8 cellular contexts compared by ENCODE assay signal in the genomic region with DNA sequence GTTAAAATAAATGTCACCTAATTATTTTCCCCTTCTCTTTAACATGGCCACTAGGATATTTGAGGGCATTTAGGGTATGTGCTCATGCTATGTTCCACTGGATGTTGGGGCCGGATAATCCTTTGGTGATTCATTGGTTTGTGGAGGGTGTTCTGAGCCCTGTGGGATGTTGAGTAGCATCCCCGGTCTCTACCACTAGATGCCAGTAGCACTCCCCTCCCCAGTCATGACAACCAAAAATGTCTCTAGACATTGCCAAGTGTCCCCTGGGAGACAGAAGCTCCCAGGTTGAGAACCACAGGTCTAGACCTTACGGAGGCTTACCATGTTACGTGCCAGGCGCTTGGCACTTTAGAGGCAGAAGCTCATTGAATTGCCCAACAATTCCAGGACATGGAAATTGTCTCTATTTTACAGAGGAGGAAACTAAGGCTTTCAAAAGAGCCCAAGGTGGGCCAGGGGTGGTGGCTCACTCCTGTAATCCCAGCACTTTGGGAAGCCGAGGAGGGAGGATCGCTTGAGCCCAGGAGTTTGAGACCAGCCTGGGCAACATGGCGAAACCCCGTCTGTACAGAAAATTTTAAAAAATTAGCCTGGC. TPM values are rescaled to one million over a fixed set of nuclear protein-coding genes. Genes with fewer than 3 reads are reported as not detected.
DNase-seq lines count a peak whose midpoint lies in the region; ATAC-seq and TF ChIP-seq lines count a peak whose summit lies in the region.

No MANE protein-coding gene starts in this region.

- no peak overlapping the region for H3K27ac Mint-ChIP-seq in activated T-helper 17 cell treated with anti-CD3 and anti-CD28 coated beads, Interleukin-2, amount 50 U/mL, for 72 hours

- no peak for TF ChIP-seq POLR2A in testis (IDR thresholded peaks at IDR 0.05)

- H3K27me3 Mint-ChIP-seq in activated T-helper 17 cell treated with anti-CD3 and anti-CD28 coated beads, Interleukin-2, amount 50 U/mL, for 72 hours = peaks cover 20% of the 10 kb centered on the region

- no peaks in the 10 kb centered on the region for H3K4me1 Mint-ChIP-seq in activated T-helper 17 cell treated with anti-CD3 and anti-CD28 coated beads, Interleukin-2, amount 50 U/mL, for 72 hours

- intact Hi-C loops in testis (cut with DNase I; ENCODE audit: low total_unique reads) = no loop called here

- ATAC-seq in activated T-helper 17 cell treated with anti-CD3 and anti-CD28 coated beads, Interleukin-2, amount 50 U/mL, for 72 hours (replicated peaks) = peak; percentile 45

- H3K4me3 ChIP-seq in BE2C (ENCODE audit: low read depth, low read length) (no peak overlapping the region), GM12875 (ENCODE audit: low read depth, low read length) (no peak overlapping the region), testis (no peak overlapping the region)

- DNase-seq in BE2C (peak; percentile 67), NCI-H226 (peak; percentile 54), inferior parietal cortex (ENCODE audit: extremely low spot score) (peak; percentile 58), testis (peak; percentile 36), NCI-H2081 treated with DMSO at 0.1 percent for 48 hours (lab: John Stamatoyannopoulos, UW) (no peak), NCI-H128 (lab: John Stamatoyannopoulos, UW; ENCODE audit: unreplicated experiment) (no peak)

- peaks cover 31% of the 10 kb centered on the region for H3K27me3 ChIP-seq in BE2C
- no peaks in the 10 kb centered on the region for H3K27me3 ChIP-seq in testis

- H3K9me3 ChIP-seq in BE2C (no peaks in the 10 kb centered on the region), testis (no peaks in the 10 kb centered on the region)

- H3K9me3 Mint-ChIP-seq in activated T-helper 17 cell treated with anti-CD3 and anti-CD28 coated beads, Interleukin-2, amount 50 U/mL, for 72 hours = no peaks in the 10 kb centered on the region

- H3K36me3 Mint-ChIP-seq in activated T-helper 17 cell treated with anti-CD3 and anti-CD28 coated beads, Interleukin-2, amount 50 U/mL, for 72 hours (ENCODE audit: low read depth) = no peaks in the 10 kb centered on the region

- no peak overlapping the region for H3K4me3 Mint-ChIP-seq in activated T-helper 17 cell treated with anti-CD3 and anti-CD28 coated beads, Interleukin-2, amount 50 U/mL, for 72 hours

- H3K4me1 ChIP-seq in BE2C (peaks cover 5% of the 10 kb centered on the region; the same call in 1 of the 2 replicates), testis (no peaks in the 10 kb centered on the region)

- H3K36me3 ChIP-seq in BE2C (no peaks in the 10 kb centered on the region), testis (ENCODE audit: low read depth, missing control alignments) (no peaks in the 10 kb centered on the region)

- no peak overlapping the region for H3K27ac ChIP-seq in testis

- WGBS in testis, 2 donors = 62 to 63% methylated on average over 9 of the region's 9 CpGs

- peak; percentile 95 for TF ChIP-seq CTCF in BE2C (IDR thresholded peaks at IDR 0.05; ENCODE audit: low read depth, low read length)
- TF ChIP-seq CTCF in GM12875 (IDR thresholded peaks at IDR 0.05; ENCODE audit: borderline replicate concordance, insufficient read depth, low read depth, low read length) = peak; percentile 79
- peak in 2 of 3 experiments; percentile 31 to 40 for TF ChIP-seq CTCF in testis (IDR thresholded peaks at IDR 0.05)

RNA-seq across cellular contexts. Expression of gene SHANK1, which starts 14.1 kb away (rescaled TPM):
- 39.6 TPM for polyA plus RNA-seq in BE2C (2012; ENCODE audit: insufficient read depth, insufficient read length, low read depth)
- total RNA-seq in activated T-helper 17 cell treated with anti-CD3 and anti-CD28 coated beads, Interleukin-2, amount 50 U/mL, for 72 hours = not detected
- 1 to 10 TPM; 4.5 to 5.4 TPM for total RNA-seq in testis
- polyA plus RNA-seq in testis (ENCODE audit: insufficient read depth, low read depth, low replicate concordance) = 4.1 TPM

RNA-seq across cellular contexts. Expression of gene CLEC11A, which starts 17.6 kb away (rescaled TPM):
- 19.9 TPM for polyA plus RNA-seq in BE2C (2012; ENCODE audit: insufficient read depth, insufficient read length, low read depth)
- under 1 TPM; 0.24 to 0.45 TPM for total RNA-seq in activated T-helper 17 cell treated with anti-CD3 and anti-CD28 coated beads, Interleukin-2, amount 50 U/mL, for 72 hours
- total RNA-seq in testis = 10 to 100 TPM; 14.3 to 20.6 TPM
- 16.9 TPM for polyA plus RNA-seq in testis (ENCODE audit: insufficient read depth, low read depth, low replicate concordance)

RNA-seq across cellular contexts. Expression of gene C19orf81, which starts 56.3 kb away (rescaled TPM):
- 7.1 TPM for polyA plus RNA-seq in BE2C (2012; ENCODE audit: insufficient read depth, insufficient read length, low read depth)
- total RNA-seq in activated T-helper 17 cell treated with anti-CD3 and anti-CD28 coated beads, Interleukin-2, amount 50 U/mL, for 72 hours = not detected
- total RNA-seq in testis = 10 to 100 TPM in 1 of 2 donors, 1 to 10 TPM in 1; 5.4 to 10.2 TPM
- polyA plus RNA-seq in testis (ENCODE audit: insufficient read depth, low read depth, low replicate concordance) = 11.7 TPM

Comparison
In these comparisons a context has a peak if more than half of its experiments do, and no peak if none do; other contexts are left out.
1. DNase-seq: peak in BE2C (single experiment), NCI-H226 (single experiment), inferior parietal cortex (single experiment) and testis (single experiment); none in NCI-H2081 treated with DMSO at 0.1 percent for 48 hours (single experiment) and NCI-H128 (single experiment).
2. CTCF ChIP-seq: peak in every context shown above with its lines; median percentile 95 in BE2C; 79 in GM12875; 36 in testis.
3. RNA of gene SHANK1, which starts 14.1 kb away (total RNA-seq): 4.5 to 5.4 TPM in testis; not detected in activated T-helper 17 cell treated with anti-CD3 and anti-CD28 coated beads, Interleukin-2, amount 50 U/mL, for 72 hours; every median in the first group is over 4 times any median in the second.
4. RNA of gene CLEC11A, which starts 17.6 kb away (total RNA-seq): 14.3 to 20.6 TPM in testis; 0.24 to 0.45 TPM in activated T-helper 17 cell treated with anti-CD3 and anti-CD28 coated beads, Interleukin-2, amount 50 U/mL, for 72 hours; every median in the first group is over 10 times any median in the second.
5. RNA of gene C19orf81, which starts 56.3 kb away (total RNA-seq): 5.4 to 10.2 TPM in testis; not detected in activated T-helper 17 cell treated with anti-CD3 and anti-CD28 coated beads, Interleukin-2, amount 50 U/mL, for 72 hours; every median in the first group is over 4 times any median in the second.